27 cellular contexts compared by ENCODE assay signal in genomic region chr1:227454686-227455085, GRCh38.
DNase-seq lines count a peak whose midpoint lies in the region; ATAC-seq, FAIRE-seq and TF ChIP-seq lines count a peak whose summit lies in the region.
"Had no signal": no experiment of that assay in that cellular context is flagged by ENCODE, and none has a peak within 500 bp of the region (broad histone marks: within the 10 kb centered on the region; RNA-seq: fewer than 3 reads in every experiment).

No MANE protein-coding gene starts in this region.

- H2AFZ ChIP-seq in neuronal stem cell (ENCODE audit: low read length), result no peak overlapping the region
- no peak overlapping the region for H2AFZ ChIP-seq in hepatocyte

- H2AK5ac ChIP-seq in neuronal stem cell (ENCODE audit: low read depth, low read length), result no peak overlapping the region

- H3K79me2 ChIP-seq in hepatocyte, result no peaks in the 10 kb centered on the region

- peaks cover 0 to 3% of the 10 kb centered on the region in 2 donors for H3K4me1 ChIP-seq in neuronal stem cell (ENCODE audit: control insufficient read depth in 2 of 2, insufficient read depth in 1 of 2, low read depth in 1 of 2, low read length in 2 of 2)
- no peaks in the 10 kb centered on the region for H3K4me1 ChIP-seq in hepatocyte (ENCODE audit: insufficient read depth)
- H3K4me1 ChIP-seq: BE2C had no signal

- no peak overlapping the region for H2BK5ac ChIP-seq in neuronal stem cell (ENCODE audit: low read length)

- H2BK15ac ChIP-seq in neuronal stem cell (ENCODE audit: low read length), result no peak overlapping the region

- no peaks in the 10 kb centered on the region for H3K9me2 ChIP-seq in hepatocyte (replicated peaks; ENCODE audit: insufficient read depth)

- no peak overlapping the region for H4K91ac ChIP-seq in neuronal stem cell (ENCODE audit: low read depth, low read length, poor library complexity)

- H3K4me2 ChIP-seq in neuronal stem cell (ENCODE audit: insufficient read depth, low read length, poor library complexity, severe bottlenecking) (no peak overlapping the region), hepatocyte (no peak overlapping the region)
- H3K4me2 ChIP-seq: BLaER1 had no signal

- H3K9ac ChIP-seq in SK-N-MC (ENCODE audit: insufficient read length), result no peak overlapping the region
- H3K9ac ChIP-seq in neuronal stem cell (ENCODE audit: low read depth, low read length, poor library complexity), result no peak overlapping the region
- H3K9ac ChIP-seq: BLaER1 had no signal

- TF ChIP-seq CTCF in bronchial epithelial cell (IDR thresholded peaks at IDR 0.05; ENCODE audit: insufficient read depth, low read length, severe bottlenecking), result no peak
- TF ChIP-seq CTCF in hepatocyte (IDR thresholded peaks at IDR 0.05; ENCODE audit: poor library complexity), result no peak

- H3K36me3 ChIP-seq in SK-N-MC (ENCODE audit: insufficient read depth, low read length) (no peaks in the 10 kb centered on the region), bronchial epithelial cell (ENCODE audit: control insufficient read depth, insufficient read depth, low read length) (no peaks in the 10 kb centered on the region), neuronal stem cell (replicated peaks in 1 of 2; ENCODE audit: control insufficient read depth in 2 of 2, insufficient read depth in 2 of 2, low read length in 2 of 2) (no peaks in the 10 kb centered on the region), hepatocyte (replicated peaks; ENCODE audit: insufficient read depth, low read depth) (no peaks in the 10 kb centered on the region)
- H3K36me3 ChIP-seq: BE2C, BLaER1 had no signal

- DNase-seq in SK-N-MC (ENCODE audit: low read depth, low spot score) (no peak), bronchial epithelial cell (ENCODE audit: low read depth) (no peak), neuronal stem cell (ENCODE audit: low spot score) (no peak), nucleus accumbens (lab: John Stamatoyannopoulos, UW) (no peak), hepatocyte (ENCODE audit: low spot score) (no peak), G401 (ENCODE audit: low spot score) (no peak)
- DNase-seq: 8988T; ACHN; BE2C; C1 segment of cervical spinal cord; CD4-positive, alpha-beta memory T cell; CD4-positive, CD25-positive, alpha-beta regulatory T cell; CD8-positive, alpha-beta memory T cell; COR-L47; DMS 273 treated with DMSO at 0.1 percent for 48 hours; DMS153; DMS53; DMS79; DND-41; EL; GF-D8 had no signal

- no peak overlapping the region for H3K4ac ChIP-seq in neuronal stem cell (ENCODE audit: low read length)

- H3K4me3 ChIP-seq in SK-N-MC (peak overlapping the region; percentile 36), bronchial epithelial cell (ENCODE audit: low read depth, low read length) (no peak overlapping the region), neuronal stem cell (ENCODE audit: low read length in 2 of 2) (no peak overlapping the region), hepatocyte (no peak overlapping the region)
- H3K4me3 ChIP-seq: BLaER1 had no signal

- H3K27ac ChIP-seq in SK-N-MC, result no peak overlapping the region
- no peak overlapping the region for H3K27ac ChIP-seq in neuronal stem cell (replicated peaks; ENCODE audit: low read length)
- H3K27ac ChIP-seq in hepatocyte, result no peak overlapping the region
- H3K27ac ChIP-seq: BLaER1 had no signal

- FAIRE-seq in bronchial epithelial cell (lab: Jason Lieb, UNC), result peak; percentile 84
- FAIRE-seq: A204.1, G401.6, GM12891, GM19239 had no signal

- no peaks in the 10 kb centered on the region for H3K79me1 ChIP-seq in neuronal stem cell (ENCODE audit: low read depth, low read length)

- no peak overlapping the region for H4K8ac ChIP-seq in neuronal stem cell (ENCODE audit: low read depth, low read length)

- H3K9me3 ChIP-seq in SK-N-MC (ENCODE audit: low read depth, low read length) (no peaks in the 10 kb centered on the region), neuronal stem cell (replicated peaks in 1 of 2; ENCODE audit: control insufficient read depth in 2 of 2, insufficient read depth in 1 of 2, low read depth in 1 of 2, low read length in 2 of 2) (no peaks in the 10 kb centered on the region), hepatocyte (ENCODE audit: low read depth) (no peaks in the 10 kb centered on the region)
- H3K9me3 ChIP-seq: BE2C, BLaER1 had no signal

- H3K27me3 ChIP-seq in bronchial epithelial cell (ENCODE audit: control insufficient read depth, insufficient read depth, low read length) (no peaks in the 10 kb centered on the region), neuronal stem cell (ENCODE audit: control insufficient read depth in 3 of 3, insufficient read depth in 3 of 3, low read depth in 1 of 3, low read length in 3 of 3) (no peaks in the 10 kb centered on the region), hepatocyte (no peaks in the 10 kb centered on the region)
- H3K27me3 ChIP-seq: BLaER1 had no signal

- H3K14ac ChIP-seq in neuronal stem cell (ENCODE audit: low read length), result peak overlapping the region; percentile 77

- no peak overlapping the region for H3K23ac ChIP-seq in neuronal stem cell (ENCODE audit: low read depth, low read length, poor library complexity)

- WGBS in neuronal stem cell (ENCODE audit: extremely low coverage in 2 of 2, insufficient read length in 2 of 2, insufficient replicate concordance in 1 of 2), 2 donors, result no CpG with 5 or more reads among the region's 4 CpGs
- WGBS in hepatocyte (ENCODE audit: low lambda C conversion rate, missing lambda C conversion rate), result 84% methylated on average over 4 of the region's 4 CpGs

- no peaks in the 10 kb centered on the region for H4K20me1 ChIP-seq in hepatocyte (ENCODE audit: insufficient read depth, poor library complexity, severe bottlenecking)
- H4K20me1 ChIP-seq: BLaER1 had no signal

- H3K18ac ChIP-seq in neuronal stem cell (ENCODE audit: low read length), result no peak overlapping the region

- H2BK120ac ChIP-seq in neuronal stem cell (ENCODE audit: low read depth, low read length), result no peak overlapping the region

- H2BK12ac ChIP-seq in neuronal stem cell (ENCODE audit: low read length), result no peak overlapping the region

- in situ Hi-C loops in G401 (cut with HindIII; ENCODE audit: low sequenced_read_pairs), result no loop called here

- ATAC-seq in HG02678 (IDR thresholded peaks at IDR 0.05; ENCODE audit: unreplicated experiment), result no peak
